Comparison of ENCODE assay signal across 9 cellular contexts in genomic region chr4:76781698-76782595, GRCh38.
DNase-seq lines count a peak whose midpoint lies in the region; ATAC-seq and TF ChIP-seq lines count a peak whose summit lies in the region.
"Had no signal": no experiment of that assay in that cellular context is flagged by ENCODE, and none has a peak within 500 bp of the region (broad histone marks: within the 10 kb centered on the region; RNA-seq: fewer than 3 reads in every experiment).

No MANE protein-coding gene starts in this region.

- no peak overlapping the region for H3K4me3 Mint-ChIP-seq in nephron progenitor cell
- no peak overlapping the region for H3K4me3 Mint-ChIP-seq in T-helper 2 cell treated with Interferon-gamma antibody and Interleukin-4, amounts not matched to agents 5 μg/mL and 100 μg/mL, for 36 hours

- no peaks in the 10 kb centered on the region for H3K27me3 Mint-ChIP-seq in nephron progenitor cell (ENCODE audit: low read depth, poor library complexity)
- no peaks in the 10 kb centered on the region for H3K27me3 Mint-ChIP-seq in T-helper 2 cell treated with Interferon-gamma antibody and Interleukin-4, amounts not matched to agents 5 μg/mL and 100 μg/mL, for 36 hours (ENCODE audit: low read depth)

- no peak for TF ChIP-seq POLR2A in esophagus muscularis mucosa (IDR thresholded peaks at IDR 0.05; ENCODE audit: low read depth)

- intact Hi-C loops in aorta (cut with DNase I): no loop called here
- intact Hi-C loops in esophagus muscularis mucosa (cut with DNase I): no loop called here

- H3K27ac Mint-ChIP-seq in nephron progenitor cell: peak overlapping the region; percentile 57
- no peak overlapping the region for H3K27ac Mint-ChIP-seq in T-helper 2 cell treated with Interferon-gamma antibody and Interleukin-4, amounts not matched to agents 5 μg/mL and 100 μg/mL, for 36 hours

- 74 to 75% methylated on average over 7 of the region's 7 CpGs for WGBS in aorta, 2 donors
- WGBS in esophagus muscularis mucosa: 94% methylated on average over 6 of the region's 7 CpGs

- peaks cover 8% of the 10 kb centered on the region for H3K9me3 Mint-ChIP-seq in nephron progenitor cell
- no peaks in the 10 kb centered on the region for H3K9me3 Mint-ChIP-seq in T-helper 2 cell treated with Interferon-gamma antibody and Interleukin-4, amounts not matched to agents 5 μg/mL and 100 μg/mL, for 36 hours

- peaks cover 0 to 3% of the 10 kb centered on the region in 2 donors for H3K4me1 ChIP-seq in aorta (ENCODE audit: control insufficient read depth in 1 of 2, insufficient read depth in 2 of 2, low read length in 2 of 2)
- peaks cover 0 to 7% (median 5%) of the 10 kb centered on the region in 4 donors for H3K4me1 ChIP-seq in esophagus muscularis mucosa
- H3K4me1 ChIP-seq: upper lobe of left lung had no signal

- TF ChIP-seq EP300 in esophagus muscularis mucosa (IDR thresholded peaks at IDR 0.05): no peak

- peaks cover 58% of the 10 kb centered on the region for H3K4me1 Mint-ChIP-seq in nephron progenitor cell
- H3K4me1 Mint-ChIP-seq in T-helper 2 cell treated with Interferon-gamma antibody and Interleukin-4, amounts not matched to agents 5 μg/mL and 100 μg/mL, for 36 hours (ENCODE audit: low read depth): no peaks in the 10 kb centered on the region

- H3K36me3 ChIP-seq in aorta (ENCODE audit: control insufficient read depth in 1 of 2, insufficient read depth in 2 of 2, low read length in 1 of 2) (peaks cover 3 to 5% of the 10 kb centered on the region in 2 donors), esophagus muscularis mucosa (peaks cover 0 to 34% (median 7%) of the 10 kb centered on the region in 4 donors)

- H3K4me3 ChIP-seq in GM12865 (ENCODE audit: low read depth, low read length) (no peak overlapping the region), aorta (ENCODE audit: low read length in 2 of 2) (no peak overlapping the region), esophagus muscularis mucosa (no peak overlapping the region)
- H3K4me3 ChIP-seq: upper lobe of left lung had no signal

- no peaks in the 10 kb centered on the region for H3K9me3 ChIP-seq in aorta (ENCODE audit: control insufficient read depth, low read length)
- H3K9me3 ChIP-seq in esophagus muscularis mucosa: no peaks in the 10 kb centered on the region
- H3K9me3 ChIP-seq: upper lobe of left lung had no signal

- H3K27ac ChIP-seq in aorta (ENCODE audit: low read depth in 1 of 2, low read length in 2 of 2): peak overlapping the region in 1 of 2 donors; percentile 51
- H3K27ac ChIP-seq in esophagus muscularis mucosa (replicated peaks in 1 of 4): no peak overlapping the region
- H3K27ac ChIP-seq: upper lobe of left lung had no signal

- peaks cover 93% of the 10 kb centered on the region for H3K36me3 Mint-ChIP-seq in nephron progenitor cell (ENCODE audit: low read depth)
- H3K36me3 Mint-ChIP-seq in T-helper 2 cell treated with Interferon-gamma antibody and Interleukin-4, amounts not matched to agents 5 μg/mL and 100 μg/mL, for 36 hours (ENCODE audit: low read depth): no peaks in the 10 kb centered on the region

- TF ChIP-seq CTCF in GM12865 (IDR thresholded peaks at IDR 0.05; ENCODE audit: insufficient read depth, low read depth, low read length, missing control alignments): no peak
- TF ChIP-seq CTCF in nephron progenitor cell (IDR thresholded peaks at IDR 0.05): no peak
- TF ChIP-seq CTCF in esophagus muscularis mucosa (IDR thresholded peaks at IDR 0.05): no peak

- DNase-seq in GM12865 (ENCODE audit: low read depth): peak; percentile 92
- DNase-seq in amniotic stem cell (lab: John Stamatoyannopoulos, UW): peak; percentile 74
- no peak for DNase-seq in nephron progenitor cell
- no peak for DNase-seq in T-helper 2 cell treated with Interferon-gamma antibody and Interleukin-4, amounts not matched to agents 5 μg/mL and 100 μg/mL, for 36 hours (ENCODE audit: low spot score)
- no peak for DNase-seq in aorta
- no peak for DNase-seq in esophagus muscularis mucosa (ENCODE audit: extremely low spot score)
- DNase-seq: upper lobe of left lung had no signal

- ATAC-seq in HG03354 (IDR thresholded peaks at IDR 0.05; ENCODE audit: poor library complexity, severe bottlenecking, unreplicated experiment) (peak; percentile 51), GM21528 (IDR thresholded peaks at IDR 0.05; ENCODE audit: low FRiP score, unreplicated experiment) (no peak), aorta (ENCODE audit: low FRiP score) (no peak)

- H3K27me3 ChIP-seq in aorta (ENCODE audit: control insufficient read depth in 1 of 2, insufficient read depth in 2 of 2, low read length in 1 of 2) (no peaks in the 10 kb centered on the region), esophagus muscularis mucosa (no peaks in the 10 kb centered on the region)
- H3K27me3 ChIP-seq: upper lobe of left lung had no signal

Comparison
In these comparisons a context has a peak if more than half of its experiments do, and no peak if none do; other contexts are left out.
1. DNase-seq: peak in GM12865 (single experiment) and amniotic stem cell (single experiment); none in nephron progenitor cell (single experiment), T-helper 2 cell treated with Interferon-gamma antibody and Interleukin-4, amounts not matched to agents 5 μg/mL and 100 μg/mL, for 36 hours (single experiment), aorta (0 of 2) and esophagus muscularis mucosa (single experiment).